ENCODE assay signal across 16 cellular contexts in genomic region chr12:122137681-122138080, GRCh38. TPM values are rescaled to one million over a fixed set of nuclear protein-coding genes. Genes with fewer than 3 reads are reported as not detected.
A peak's percentile ranks its signal among the peaks of the same experiment; 100 is the strongest.
DNase-seq lines count a peak whose midpoint lies in the region; ATAC-seq, FAIRE-seq and TF ChIP-seq lines count a peak whose summit lies in the region.
"Had no signal": no experiment of that assay in that cellular context is flagged by ENCODE, and none has a peak within 500 bp of the region (broad histone marks: within the 10 kb centered on the region; RNA-seq: fewer than 3 reads in every experiment).

No MANE protein-coding gene starts in this region.

- no peak for TF ChIP-seq CTCF in activated CD8-positive, alpha-beta T cell treated with anti-CD3 and anti-CD28 coated beads for 36 hours (IDR thresholded peaks at IDR 0.05)
- TF ChIP-seq CTCF in mucosa of descending colon (IDR thresholded peaks at IDR 0.05) (no peak), upper lobe of left lung (IDR thresholded peaks at IDR 0.05) (no peak)

- no peaks in the 10 kb centered on the region for H3K4me1 Mint-ChIP-seq in activated CD8-positive, alpha-beta T cell treated with anti-CD3 and anti-CD28 coated beads for 36 hours (ENCODE audit: low read depth)

- H3K27ac ChIP-seq in upper lobe of left lung, result no peak overlapping the region
- H3K27ac ChIP-seq: suprapubic skin had no signal

- H3K4me1 ChIP-seq in mucosa of descending colon (ENCODE audit: low read depth) (no peaks in the 10 kb centered on the region), upper lobe of left lung (no peaks in the 10 kb centered on the region)

- no peak for TF ChIP-seq POLR2A in upper lobe of left lung (IDR thresholded peaks at IDR 0.05)

- TF ChIP-seq EP300 in upper lobe of left lung (IDR thresholded peaks at IDR 0.05), result no peak

- ATAC-seq in activated CD8-positive, alpha-beta T cell treated with anti-CD3 and anti-CD28 coated beads for 36 hours, result peak; percentile 49
- peak; percentile 72 for ATAC-seq in mucosa of descending colon
- no peak for ATAC-seq in GM21786 (IDR thresholded peaks at IDR 0.05; ENCODE audit: unreplicated experiment)
- ATAC-seq in upper lobe of left lung (ENCODE audit: low FRiP score in 2 of 2), result no peak

- WGBS in upper lobe of left lung, 2 donors, result 75 to 86% methylated on average over 8 to 11 of the region's 11 CpGs

- no peaks in the 10 kb centered on the region for H3K27me3 Mint-ChIP-seq in activated CD8-positive, alpha-beta T cell treated with anti-CD3 and anti-CD28 coated beads for 36 hours

- peak; percentile 13 for DNase-seq in NCI-H1105 treated with DMSO at 0.1 percent for 48 hours (lab: John Stamatoyannopoulos, UW)
- no peak for DNase-seq in NCI-H1105 (lab: John Stamatoyannopoulos, UW)
- peak; percentile 19 for DNase-seq in NAMALWA (ENCODE audit: low spot score)
- DNase-seq in activated CD8-positive, alpha-beta T cell treated with anti-CD3 and anti-CD28 coated beads for 36 hours, result no peak
- DNase-seq in mucosa of descending colon, result peak in 2 of 3 donors; percentile 51 to 66
- DNase-seq in HTR-8/SVneo (ENCODE audit: insufficient read length, low spot score), result no peak
- DNase-seq in upper lobe of left lung, result no peak
- DNase-seq: MM.1S had no signal

- no peak overlapping the region for H3K27ac Mint-ChIP-seq in activated CD8-positive, alpha-beta T cell treated with anti-CD3 and anti-CD28 coated beads for 36 hours

- H3K9me3 ChIP-seq in mucosa of descending colon (no peaks in the 10 kb centered on the region), upper lobe of left lung (no peaks in the 10 kb centered on the region)
- H3K9me3 ChIP-seq: suprapubic skin had no signal

- POLR2A ChIA-PET in activated CD8-positive, alpha-beta T cell treated with anti-CD3 and anti-CD28 coated beads for 36 hours (lab: Charles Lee), result no interaction called here

- peaks cover 14% of the 10 kb centered on the region for H3K36me3 ChIP-seq in mucosa of descending colon (ENCODE audit: low read depth)
- peaks cover 19 to 94% (median 81%) of the 10 kb centered on the region in 4 donors for H3K36me3 ChIP-seq in upper lobe of left lung

- H3K27me3 ChIP-seq in upper lobe of left lung, result no peaks in the 10 kb centered on the region
- H3K27me3 ChIP-seq: suprapubic skin had no signal

- CTCF ChIA-PET in activated CD8-positive, alpha-beta T cell treated with anti-CD3 and anti-CD28 coated beads for 36 hours (lab: Charles Lee), result interaction anchor here (1.0 to 1.7 kb wide), 3 partner anchors 14 to 83 kb away, joined by 3 to 5 read pairs (median 3); no protein-coding TSS in a partner anchor

- no peak overlapping the region for H3K4me3 Mint-ChIP-seq in activated CD8-positive, alpha-beta T cell treated with anti-CD3 and anti-CD28 coated beads for 36 hours

- H3K4me3 ChIP-seq in mucosa of descending colon (no peak overlapping the region), upper lobe of left lung (no peak overlapping the region)
- H3K4me3 ChIP-seq: suprapubic skin had no signal

- H3K9me3 Mint-ChIP-seq in activated CD8-positive, alpha-beta T cell treated with anti-CD3 and anti-CD28 coated beads for 36 hours, result no peaks in the 10 kb centered on the region

- intact Hi-C loops in activated CD8-positive, alpha-beta T cell treated with anti-CD3 and anti-CD28 coated beads for 36 hours (cut with micrococcal nuclease), result loop anchor here (10.0 kb wide), 1 partner anchor 47 kb away; the partner anchor contains the start of gene LRRC43
- intact Hi-C loops in mucosa of descending colon (cut with DNase I, micrococcal nuclease), result no loop called here

- FAIRE-seq in HTR-8/SVneo (lab: Jason Lieb, UNC), result no peak
- FAIRE-seq: astrocyte, endometrium had no signal

- H3K36me3 Mint-ChIP-seq in activated CD8-positive, alpha-beta T cell treated with anti-CD3 and anti-CD28 coated beads for 36 hours (ENCODE audit: low read depth), result peaks cover 14% of the 10 kb centered on the region

RNA-seq across cellular contexts. Expression of gene IL31, which starts 36.3 kb away (rescaled TPM):
- not detected for total RNA-seq in activated CD8-positive, alpha-beta T cell treated with anti-CD3 and anti-CD28 coated beads for 36 hours
- total RNA-seq in mucosa of descending colon, result not detected
- total RNA-seq in upper lobe of left lung, result not detected
- total RNA-seq: A172; astrocyte; mononuclear cell; renal cortical epithelial cell; suprapubic skin; T-helper 2 cell treated with Interferon-gamma antibody and Interleukin-4, amounts not matched to agents 100 ng/mL and 5 ng/mL, for 36 hours had no signal

RNA-seq across cellular contexts. Expression of gene LRRC43, which starts 45.2 kb away (rescaled TPM):
- not detected for total RNA-seq in activated CD8-positive, alpha-beta T cell treated with anti-CD3 and anti-CD28 coated beads for 36 hours
- under 1 TPM in 2 of 3 donors, not detected in 1; 0.19 to 0.51 TPM for total RNA-seq in mucosa of descending colon
- total RNA-seq in upper lobe of left lung, result 10 to 100 TPM in 2 of 6 donors, 1 to 10 TPM in 3, under 1 TPM in 1; 0.72 to 13.6 (median 5.5) TPM
- total RNA-seq: A172; T-helper 2 cell treated with Interferon-gamma antibody and Interleukin-4, amounts not matched to agents 100 ng/mL and 5 ng/mL, for 36 hours had no signal

RNA-seq across cellular contexts. Expression of gene MLXIP, which starts 59.1 kb away (rescaled TPM):
- 10 to 100 TPM; 26.0 to 28.7 TPM for total RNA-seq in activated CD8-positive, alpha-beta T cell treated with anti-CD3 and anti-CD28 coated beads for 36 hours
- total RNA-seq in mucosa of descending colon (100 to 1,000 TPM; 194 to 230 (median 201) TPM), upper lobe of left lung (100 to 1,000 TPM in 1 of 6 donors, 10 to 100 TPM in 5; 30.4 to 167 (median 55.0) TPM)

Comparison
In these comparisons a context has a peak if more than half of its experiments do, and no peak if none do; other contexts are left out.
1. DNase-seq: peak in NCI-H1105 treated with DMSO at 0.1 percent for 48 hours (single experiment), NAMALWA (single experiment) and mucosa of descending colon (2 of 3); none in NCI-H1105 (single experiment), activated CD8-positive, alpha-beta T cell treated with anti-CD3 and anti-CD28 coated beads for 36 hours (single experiment), HTR-8/SVneo (single experiment) and upper lobe of left lung (0 of 2).
2. ATAC-seq: peak in activated CD8-positive, alpha-beta T cell treated with anti-CD3 and anti-CD28 coated beads for 36 hours (single experiment) and mucosa of descending colon (single experiment); none in GM21786 (single experiment) and upper lobe of left lung (0 of 2).